8 cellular contexts compared by ENCODE assay signal in genomic region chr1:146409402-146409801, GRCh38.
DNase-seq lines count a peak whose midpoint lies in the region; ATAC-seq and TF ChIP-seq lines count a peak whose summit lies in the region.
"Not testable (repeated sequence)": the region's sequence is repeated elsewhere in the genome, so short reads cannot be mapped to it uniquely, and the experiment has no call there.

No MANE protein-coding gene starts in this region.

- CTCF ChIA-PET in CD8-positive, alpha-beta memory T cell (lab: Charles Lee), result not testable (repeated sequence)

- not testable (repeated sequence) for H3K36me3 Mint-ChIP-seq in CD8-positive, alpha-beta memory T cell; activated T-cell treated with anti-CD3 and anti-CD28 coated beads, Interleukin-2, amount 50 U/mL, for 72 hours (ENCODE audit: insufficient read depth in 2 of 2); chondrocyte (ENCODE audit: low read depth)

- not testable (repeated sequence) for TF ChIP-seq POLR2A in spleen (IDR thresholded peaks at IDR 0.05)

- not testable (repeated sequence) for H3K9me3 ChIP-seq in CD8-positive, alpha-beta memory T cell (ENCODE audit: low read length); left ventricle myocardium inferior (replicated peaks); muscle layer of colon (ENCODE audit: low read length); spleen

- peaks cover 6 to 14% (median 13%) of the 10 kb centered on the region in 3 donors for H3K4me1 Mint-ChIP-seq in CD8-positive, alpha-beta memory T cell
- H3K4me1 Mint-ChIP-seq in activated T-cell treated with anti-CD3 and anti-CD28 coated beads, Interleukin-2, amount 50 U/mL, for 72 hours (ENCODE audit: low read depth), result peaks cover 12% of the 10 kb centered on the region
- not testable (repeated sequence) for H3K4me1 Mint-ChIP-seq in chondrocyte (ENCODE audit: low read depth)

- not testable (repeated sequence) for H3K27me3 ChIP-seq in CD8-positive, alpha-beta memory T cell (ENCODE audit: insufficient read depth, low read length, poor library complexity, severe bottlenecking); left ventricle myocardium inferior (ENCODE audit: low read depth); muscle layer of colon (ENCODE audit: control insufficient read depth in 1 of 2, insufficient read depth in 2 of 2, low read length in 2 of 2); spleen (replicated peaks in 1 of 7)

- H3K36me3 ChIP-seq in CD8-positive, alpha-beta memory T cell (ENCODE audit: insufficient read depth, low read length); left ventricle myocardium inferior; muscle layer of colon (ENCODE audit: insufficient read depth, low read length); spleen: not testable (repeated sequence)

- peak; percentile 43 for ATAC-seq in HG02798 (IDR thresholded peaks at IDR 0.05; ENCODE audit: poor library complexity, unreplicated experiment)
- ATAC-seq in activated T-cell treated with anti-CD3 and anti-CD28 coated beads, Interleukin-2, amount 50 U/mL, for 72 hours (replicated peaks in 1 of 2), result peak; percentile 71 to 75

- not testable (repeated sequence) for TF ChIP-seq CTCF in chondrocyte (IDR thresholded peaks at IDR 0.05); left ventricle myocardium inferior (IDR thresholded peaks at IDR 0.05; ENCODE audit: borderline replicate concordance); spleen (IDR thresholded peaks at IDR 0.05 in 8 of 11, conservative IDR thresholded peaks at IDR 0.05 in 3 of 11)

- H3K27ac Mint-ChIP-seq in CD8-positive, alpha-beta memory T cell, result peak overlapping the region in 4 of 8 donors; percentile 26 to 98 (median 96)
- H3K27ac Mint-ChIP-seq in activated T-cell treated with anti-CD3 and anti-CD28 coated beads, Interleukin-2, amount 50 U/mL, for 72 hours, result not testable (repeated sequence)
- H3K27ac Mint-ChIP-seq in chondrocyte (ENCODE audit: unreplicated experiment), result peak overlapping the region; percentile 89

- H3K9ac ChIP-seq in muscle layer of colon (ENCODE audit: low read length), result not testable (repeated sequence)

- not testable (repeated sequence) for H3K9me3 Mint-ChIP-seq in CD8-positive, alpha-beta memory T cell; activated T-cell treated with anti-CD3 and anti-CD28 coated beads, Interleukin-2, amount 50 U/mL, for 72 hours; chondrocyte (ENCODE audit: low read depth)

- POLR2A ChIA-PET in CD8-positive, alpha-beta memory T cell (lab: Charles Lee), result not testable (repeated sequence)

- H3K27me3 Mint-ChIP-seq in CD8-positive, alpha-beta memory T cell; activated T-cell treated with anti-CD3 and anti-CD28 coated beads, Interleukin-2, amount 50 U/mL, for 72 hours (ENCODE audit: low read depth); chondrocyte (ENCODE audit: low read depth): not testable (repeated sequence)

- not testable (repeated sequence) for H3K4me3 ChIP-seq in CD8-positive, alpha-beta memory T cell (ENCODE audit: low read length); muscle layer of colon (ENCODE audit: low read depth in 1 of 2, low read length in 2 of 2)
- H3K4me3 ChIP-seq in left ventricle myocardium inferior (peak overlapping the region; percentile 49), spleen (peak overlapping the region in 1 of 8 donors; percentile 44)

- DNase-seq in CD8-positive, alpha-beta memory T cell; activated T-cell treated with anti-CD3 and anti-CD28 coated beads, Interleukin-2, amount 50 U/mL, for 72 hours; chondrocyte (ENCODE audit: low spot score): not testable (repeated sequence)
- DNase-seq in NCI-H774 (lab: John Stamatoyannopoulos, UW) (peak; percentile 1), left ventricle myocardium inferior (peak; percentile 48), spleen (peak; percentile 74)

- H3K4me1 ChIP-seq in CD8-positive, alpha-beta memory T cell (ENCODE audit: insufficient read depth, low read length); left ventricle myocardium inferior; muscle layer of colon (ENCODE audit: insufficient read depth, low read length); spleen: not testable (repeated sequence)

- WGBS in spleen, 5 donors, result 35 to 67% (median 47%) methylated on average over 1 to 8 of the region's 18 CpGs

- H3K27ac ChIP-seq in CD8-positive, alpha-beta memory T cell (ENCODE audit: low read depth, low read length), result not testable (repeated sequence)
- H3K27ac ChIP-seq in left ventricle myocardium inferior (replicated peaks) (peak overlapping the region; percentile 79), muscle layer of colon (ENCODE audit: low read depth, low read length) (peak overlapping the region; percentile 34), spleen (peak overlapping the region in 4 of 8 donors; percentile 43 to 68 (median 62))

- intact Hi-C loops in left ventricle myocardium inferior (cut with micrococcal nuclease); spleen (cut with DNase I; ENCODE audit: low total_unique reads): not testable (repeated sequence)

- H3K4me3 Mint-ChIP-seq in CD8-positive, alpha-beta memory T cell, result peak overlapping the region in 4 of 7 donors; percentile 72 to 91 (median 82)
- H3K4me3 Mint-ChIP-seq in activated T-cell treated with anti-CD3 and anti-CD28 coated beads, Interleukin-2, amount 50 U/mL, for 72 hours, result not testable (repeated sequence)
- H3K4me3 Mint-ChIP-seq in chondrocyte (ENCODE audit: unreplicated experiment), result peak overlapping the region; percentile 75
